ENCODE assay signal across 16 cellular contexts in genomic region chr7:35261476-35262285, GRCh38. TPM values are rescaled to one million over a fixed set of nuclear protein-coding genes. Genes with fewer than 3 reads are reported as not detected.
A peak's percentile ranks its signal among the peaks of the same experiment; 100 is the strongest.
DNase-seq lines count a peak whose midpoint lies in the region; ATAC-seq and TF ChIP-seq lines count a peak whose summit lies in the region.
"Had no signal": no experiment of that assay in that cellular context is flagged by ENCODE, and none has a peak within 500 bp of the region (broad histone marks: within the 10 kb centered on the region; RNA-seq: fewer than 3 reads in every experiment).

No MANE protein-coding gene starts in this region.

- H3K27me3 Mint-ChIP-seq in endodermal cell (ENCODE audit: insufficient read depth) = peaks cover 62% of the 10 kb centered on the region
- H3K27me3 Mint-ChIP-seq in progenitor cell of endocrine pancreas = peaks cover 88% of the 10 kb centered on the region

- no peaks in the 10 kb centered on the region for H3K36me3 Mint-ChIP-seq in endodermal cell (ENCODE audit: low read depth)
- no peaks in the 10 kb centered on the region for H3K36me3 Mint-ChIP-seq in progenitor cell of endocrine pancreas (ENCODE audit: insufficient read depth)

- peak overlapping the region; percentile 54 for H3K27ac Mint-ChIP-seq in endodermal cell
- no peak overlapping the region for H3K27ac Mint-ChIP-seq in progenitor cell of endocrine pancreas

- POLR2A ChIA-PET in A673 (lab: Charles Lee; ENCODE audit: low non-redundant PET) = interaction anchor here (0.6 kb wide), 1 partner anchor 169 kb away, joined by 3 read pairs; no protein-coding TSS in a partner anchor

- no peak for ATAC-seq in GM19023 (IDR thresholded peaks at IDR 0.05; ENCODE audit: unreplicated experiment)

- H3K4me3 Mint-ChIP-seq in endodermal cell (peak overlapping the region; percentile 60), progenitor cell of endocrine pancreas (ENCODE audit: low read depth) (peak overlapping the region; percentile 52)

- TF ChIP-seq POLR2A in vagina (IDR thresholded peaks at IDR 0.05) = no peak

- no peaks in the 10 kb centered on the region for H3K36me3 ChIP-seq in endodermal cell (ENCODE audit: control insufficient read depth, insufficient read depth, low read length)
- no peaks in the 10 kb centered on the region for H3K36me3 ChIP-seq in A673 (ENCODE audit: insufficient read depth, low read length, poor library complexity, severe bottlenecking)
- no peaks in the 10 kb centered on the region for H3K36me3 ChIP-seq in vagina
- H3K36me3 ChIP-seq: thoracic aorta had no signal

- peak; percentile 79 for DNase-seq in endodermal cell
- no peak for DNase-seq in progenitor cell of endocrine pancreas (ENCODE audit: low spot score, unreplicated experiment)
- no peak for DNase-seq in A673 (ENCODE audit: low spot score)
- DNase-seq in vagina (ENCODE audit: extremely low spot score in 2 of 2) = no peak
- no peak for DNase-seq in anterior cingulate cortex (lab: John Stamatoyannopoulos, UW)
- DNase-seq: activated CD4-positive, CD25-positive, alpha-beta regulatory T cell; activated gamma-delta T cell treated with Interleukin-2 at 50 U/mL for 16 hours; COR-L47; NCI-H187 treated with DMSO at 0.1 percent for 48 hours; NCI-H748 treated with DMSO at 0.1 percent for 48 hours; T-helper 1 cell had no signal

- CTCF ChIA-PET in A673 (lab: Charles Lee) = no interaction called here

- BruUV-seq in A673 (replicated peaks; lab: Mats Ljungman, UMichigan) = no TSS peak

- no peaks in the 10 kb centered on the region for H3K9me3 Mint-ChIP-seq in endodermal cell
- no peaks in the 10 kb centered on the region for H3K9me3 Mint-ChIP-seq in progenitor cell of endocrine pancreas (ENCODE audit: low read depth)

- H3K4me1 ChIP-seq in endodermal cell (ENCODE audit: control insufficient read depth, insufficient read depth, low read length) = peaks cover 33% of the 10 kb centered on the region
- H3K4me1 ChIP-seq in A673 (ENCODE audit: insufficient read depth, low read length, poor library complexity, severe bottlenecking) = no peaks in the 10 kb centered on the region
- peaks cover 15% of the 10 kb centered on the region for H3K4me1 ChIP-seq in vagina

- peak overlapping the region; percentile 59 for H3K4me3 ChIP-seq in endodermal cell (ENCODE audit: low read length)
- H3K4me3 ChIP-seq in iPS-18c (ENCODE audit: insufficient read depth, low read depth, low read length) = peak overlapping the region; percentile 48
- no peak overlapping the region for H3K4me3 ChIP-seq in A673 (ENCODE audit: low read depth, low read length, poor library complexity, severe bottlenecking)
- H3K4me3 ChIP-seq in vagina = no peak overlapping the region
- H3K4me3 ChIP-seq: thoracic aorta had no signal

- TF ChIP-seq CTCF in GM12873 (IDR thresholded peaks at IDR 0.05; ENCODE audit: insufficient read depth, low read depth, low read length, missing control alignments) (peak; percentile 5), endodermal cell (conservative IDR thresholded peaks at IDR 0.05) (peak; percentile 56), progenitor cell of endocrine pancreas (IDR thresholded peaks at IDR 0.05; ENCODE audit: unreplicated experiment) (peak; percentile 38), A673 (conservative IDR thresholded peaks at IDR 0.05; ENCODE audit: low read depth, low read length) (no peak), vagina (IDR thresholded peaks at IDR 0.05) (no peak)

- WGBS in endodermal cell (ENCODE audit: insufficient coverage in 1 of 2, insufficient read length in 1 of 2), 2 experiments = 6 to 8% methylated on average over 30 to 56 of the region's 56 CpGs

- H3K4me1 Mint-ChIP-seq in endodermal cell (peaks cover 66% of the 10 kb centered on the region), progenitor cell of endocrine pancreas (ENCODE audit: low read depth) (peaks cover 3% of the 10 kb centered on the region)

- peaks cover 61% of the 10 kb centered on the region for H3K27me3 ChIP-seq in endodermal cell (ENCODE audit: control insufficient read depth, insufficient read depth, low read length, poor library complexity, severe bottlenecking)
- peaks cover 74% of the 10 kb centered on the region for H3K27me3 ChIP-seq in A673 (replicated peaks; ENCODE audit: insufficient read depth, low read depth, low read length, poor library complexity)
- peaks cover 15% of the 10 kb centered on the region for H3K27me3 ChIP-seq in vagina

- H3K27ac ChIP-seq in endodermal cell (ENCODE audit: low read depth, low read length) (no peak overlapping the region), A673 (ENCODE audit: low read depth, low read length, poor library complexity, severe bottlenecking) (no peak overlapping the region), vagina (no peak overlapping the region)
- H3K27ac ChIP-seq: thoracic aorta had no signal

- H3K9me3 ChIP-seq in endodermal cell (ENCODE audit: control insufficient read depth, low read length) = no peaks in the 10 kb centered on the region
- H3K9me3 ChIP-seq in iPS-18c (ENCODE audit: control insufficient read depth, insufficient read depth, low read length) = no peaks in the 10 kb centered on the region
- no peaks in the 10 kb centered on the region for H3K9me3 ChIP-seq in A673 (ENCODE audit: low read depth, low read length, poor library complexity, severe bottlenecking)
- no peaks in the 10 kb centered on the region for H3K9me3 ChIP-seq in vagina
- H3K9me3 ChIP-seq: thoracic aorta had no signal

- H3K9ac ChIP-seq in endodermal cell (ENCODE audit: extremely low read depth, low read length, poor library complexity, severe bottlenecking) = no peak overlapping the region

- intact Hi-C loops in A673 (cut with micrococcal nuclease; ENCODE audit: unreplicated experiment) = no loop called here
- intact Hi-C loops in vagina (cut with DNase I) = no loop called here

RNA-seq across cellular contexts. Expression of gene TBX20, which starts 7.8 kb away (rescaled TPM):
- total RNA-seq in endodermal cell (10 to 100 TPM; 18.6 to 35.2 TPM), progenitor cell of endocrine pancreas (not detected in 2 replicates), A673 (2021) (1.8 TPM in 2 replicates), vagina (0.49 TPM)
- polyA plus RNA-seq in endodermal cell (2013, experiment 1 of 2) = 1.9 TPM
- polyA plus RNA-seq in endodermal cell (2013, experiment 2 of 2) = 2.3 TPM
- total RNA-seq: posterior vena cava had no signal

Comparison
In these comparisons a context has a peak if more than half of its experiments do, and no peak if none do; other contexts are left out.
1. CTCF ChIP-seq: peak in GM12873 (single experiment), endodermal cell (single experiment) and progenitor cell of endocrine pancreas (single experiment); none in A673 (single experiment) and vagina (0 of 3).
2. H3K4me3 ChIP-seq: peak in endodermal cell (single experiment) and iPS-18c (single experiment); none in A673 (single experiment) and vagina (0 of 2).